In the genomic region with DNA sequence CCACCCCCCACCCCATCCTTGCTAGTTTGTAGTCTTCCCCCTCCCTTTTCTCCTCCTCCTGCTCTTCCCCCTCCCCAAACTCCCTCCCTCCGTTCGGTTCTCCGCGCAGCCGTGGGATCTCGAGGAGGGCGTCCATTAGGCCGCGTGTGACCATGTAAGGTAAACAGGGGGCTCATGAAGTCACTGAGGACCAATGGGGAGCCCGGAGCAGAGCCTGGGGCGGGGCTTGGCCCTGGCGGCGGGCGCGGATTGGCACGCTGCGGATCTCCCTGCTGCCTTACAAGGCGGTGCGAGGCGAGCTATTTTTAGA, we compare ENCODE assay signal across 8 cellular contexts. TPM values are rescaled to one million over a fixed set of nuclear protein-coding genes. Genes with fewer than 3 reads are reported as not detected.
DNase-seq lines count a peak whose midpoint lies in the region; ATAC-seq and TF ChIP-seq lines count a peak whose summit lies in the region.

No MANE protein-coding gene starts in this region.

- H3K36me3 ChIP-seq in MM.1S (replicated peaks; ENCODE audit: insufficient read depth, low read length), result no peaks in the 10 kb centered on the region

- peak overlapping the region; percentile 98 for H3K27ac Mint-ChIP-seq in activated naive CD4-positive, alpha-beta T cell treated with anti-CD3 and anti-CD28 coated beads, Interleukin-2, amount 10 ng/mL, durations not matched to agents 7 days and 5 days
- peak overlapping the region; percentile 96 for H3K27ac Mint-ChIP-seq in neural crest cell (ENCODE audit: unreplicated experiment)
- peak overlapping the region; percentile 99 for H3K27ac Mint-ChIP-seq in stimulated activated naive CD8-positive, alpha-beta T cell treated with anti-CD3 and anti-CD28 coated beads, Interleukin-15, amount 100 ng/mL, for 72 hours

- peak overlapping the region; percentile 93 for H3K4me3 Mint-ChIP-seq in activated naive CD4-positive, alpha-beta T cell treated with anti-CD3 and anti-CD28 coated beads, Interleukin-2, amount 10 ng/mL, durations not matched to agents 7 days and 5 days
- peak overlapping the region; percentile 98 for H3K4me3 Mint-ChIP-seq in neural crest cell
- H3K4me3 Mint-ChIP-seq in stimulated activated naive CD8-positive, alpha-beta T cell treated with anti-CD3 and anti-CD28 coated beads, Interleukin-15, amount 100 ng/mL, for 72 hours, result peak overlapping the region; percentile 86 to 96

- no peaks in the 10 kb centered on the region for H4K20me1 ChIP-seq in MM.1S (ENCODE audit: insufficient read depth, low read length)

- peak; percentile 95 for ATAC-seq in stimulated activated naive CD8-positive, alpha-beta T cell treated with anti-CD3 and anti-CD28 coated beads, Interleukin-15, amount 100 ng/mL, for 72 hours

- no peak overlapping the region; the same call in 1 of the 2 replicates for H3K4me2 ChIP-seq in MM.1S (ENCODE audit: low read depth, low read length)

- no peaks in the 10 kb centered on the region for H3K9me2 ChIP-seq in MM.1S (replicated peaks; ENCODE audit: insufficient read depth, low read length)

- no peaks in the 10 kb centered on the region for H3K9me3 Mint-ChIP-seq in activated naive CD4-positive, alpha-beta T cell treated with anti-CD3 and anti-CD28 coated beads, Interleukin-2, amount 10 ng/mL, durations not matched to agents 7 days and 5 days
- H3K9me3 Mint-ChIP-seq in neural crest cell, result no peaks in the 10 kb centered on the region
- H3K9me3 Mint-ChIP-seq in stimulated activated naive CD8-positive, alpha-beta T cell treated with anti-CD3 and anti-CD28 coated beads, Interleukin-15, amount 100 ng/mL, for 72 hours, result peaks cover 0 to 4% of the 10 kb centered on the region in 2 donors

- DNase-seq in EL (peak; percentile 100), HCEC 1CT (peak; percentile 100), MM.1S (peak; percentile 99), SK-MEL-5 (ENCODE audit: low read depth, low spot score) (peak; percentile 99), foreskin melanocyte (peak; percentile 99), neural crest cell (ENCODE audit: low read depth, low spot score) (peak; percentile 96)
- peak; percentile 99 for DNase-seq in activated naive CD4-positive, alpha-beta T cell treated with anti-CD3 and anti-CD28 coated beads, Interleukin-2, amount 10 ng/mL, durations not matched to agents 7 days and 5 days
- peak; percentile 96 to 98 for DNase-seq in stimulated activated naive CD8-positive, alpha-beta T cell treated with anti-CD3 and anti-CD28 coated beads, Interleukin-15, amount 100 ng/mL, for 72 hours

- H3K27me3 ChIP-seq in MM.1S (replicated peaks; ENCODE audit: insufficient read depth, low read length), result no peaks in the 10 kb centered on the region

- H2AFZ ChIP-seq in MM.1S (ENCODE audit: low read length), result no peak overlapping the region

- in situ Hi-C loops in SK-MEL-5 (cut with HindIII; ENCODE audit: low pct_unique_long_range_greater_than_20kb, low sequenced_read_pairs), result no loop called here

- H3K27ac ChIP-seq in MM.1S (ENCODE audit: low read length), result peak overlapping the region; percentile 94; the same call in 1 of the 2 replicates

- peaks cover 9% of the 10 kb centered on the region; the same call in 1 of the 2 replicates for H3F3A ChIP-seq in MM.1S (ENCODE audit: insufficient read depth, low read length)

- peaks cover 40% of the 10 kb centered on the region for H3K36me3 Mint-ChIP-seq in activated naive CD4-positive, alpha-beta T cell treated with anti-CD3 and anti-CD28 coated beads, Interleukin-2, amount 10 ng/mL, durations not matched to agents 7 days and 5 days
- no peaks in the 10 kb centered on the region for H3K36me3 Mint-ChIP-seq in neural crest cell (ENCODE audit: low read depth)

- peaks cover 35% of the 10 kb centered on the region for H3K4me1 Mint-ChIP-seq in activated naive CD4-positive, alpha-beta T cell treated with anti-CD3 and anti-CD28 coated beads, Interleukin-2, amount 10 ng/mL, durations not matched to agents 7 days and 5 days
- H3K4me1 Mint-ChIP-seq in neural crest cell, result peaks cover 57% of the 10 kb centered on the region
- peaks cover 46% of the 10 kb centered on the region for H3K4me1 Mint-ChIP-seq in stimulated activated naive CD8-positive, alpha-beta T cell treated with anti-CD3 and anti-CD28 coated beads, Interleukin-15, amount 100 ng/mL, for 72 hours

- peaks cover 36% of the 10 kb centered on the region for H3K79me2 ChIP-seq in MM.1S (ENCODE audit: low read length)

- H3K4me3 ChIP-seq in MM.1S (ENCODE audit: low read length), result peak overlapping the region; percentile 80

- no peaks in the 10 kb centered on the region for H3K9me3 ChIP-seq in MM.1S (replicated peaks; ENCODE audit: insufficient read depth, low read length)

- TF ChIP-seq CTCF in MM.1S (IDR thresholded peaks at IDR 0.05; ENCODE audit: low read length) (no peak), neural crest cell (conservative IDR thresholded peaks at IDR 0.05) (no peak)

- H3K27me3 Mint-ChIP-seq in activated naive CD4-positive, alpha-beta T cell treated with anti-CD3 and anti-CD28 coated beads, Interleukin-2, amount 10 ng/mL, durations not matched to agents 7 days and 5 days, result no peaks in the 10 kb centered on the region
- no peaks in the 10 kb centered on the region for H3K27me3 Mint-ChIP-seq in neural crest cell (ENCODE audit: low read depth)
- no peaks in the 10 kb centered on the region for H3K27me3 Mint-ChIP-seq in stimulated activated naive CD8-positive, alpha-beta T cell treated with anti-CD3 and anti-CD28 coated beads, Interleukin-15, amount 100 ng/mL, for 72 hours

- peak overlapping the region; percentile 95 for H3K9ac ChIP-seq in MM.1S (ENCODE audit: low read length)

- H3K4me1 ChIP-seq in MM.1S (ENCODE audit: low read length), result peaks cover 12% of the 10 kb centered on the region; the same call in 1 of the 2 replicates

- CTCF ChIA-PET in activated naive CD4-positive, alpha-beta T cell treated with anti-CD3 and anti-CD28 coated beads, Interleukin-2, amount 10 ng/mL, durations not matched to agents 7 days and 5 days (lab: Charles Lee), result interaction anchor here (0.6 to 2.9 kb wide), 7 partner anchors 10 to 307 kb away, joined by 3 to 15 read pairs (median 5); no protein-coding TSS in a partner anchor

RNA-seq across cellular contexts. Expression of gene KLF7, which starts 0.2 kb away (rescaled TPM):
- total RNA-seq in SK-MEL-5 (2014; rRNA removed; shearing (Covaris generic)), result 6.2 and 8.4 TPM in 2 replicates
- polyA plus RNA-seq in SK-MEL-5 (2015; cell fraction: cytosol; rRNA removed), result 5.9 and 8.9 TPM in 2 replicates
- 22.5 and 24.8 TPM in 2 replicates for polyA plus RNA-seq in SK-MEL-5 (2015; cell fraction: nucleus; rRNA removed)
- total RNA-seq in neural crest cell, result 17.4 and 18.4 TPM in 2 replicates

Comparison
In these comparisons a context has a peak if more than half of its experiments do, and no peak if none do; other contexts are left out.
1. Peak in every context shown above with its lines: DNase-seq, ATAC-seq, H3K4me3 ChIP-seq and H3K27ac ChIP-seq.